Comparison of ENCODE assay signal across 9 cellular contexts in genomic region chr1:154749078-154749760, GRCh38.
DNase-seq lines count a peak whose midpoint lies in the region; ATAC-seq and TF ChIP-seq lines count a peak whose summit lies in the region.
"Had no signal": no experiment of that assay in that cellular context is flagged by ENCODE, and none has a peak within 500 bp of the region (broad histone marks: within the 10 kb centered on the region; RNA-seq: fewer than 3 reads in every experiment).

No MANE protein-coding gene starts in this region.

- 67 to 77% methylated on average over 8 of the region's 8 CpGs for WGBS in endodermal cell (ENCODE audit: insufficient coverage in 1 of 2, insufficient read length in 1 of 2), 2 experiments
- 43 to 49% methylated on average over 8 of the region's 8 CpGs for WGBS in tibial nerve, 2 donors

- peak; percentile 57 for DNase-seq in activated T-cell treated with anti-CD3 and anti-CD28 coated beads, Interleukin-2, amount 50 U/mL, for 24 hours
- no peak for DNase-seq in activated T-cell treated with anti-CD3 and anti-CD28 coated beads for 4 hours
- peak; percentile 70 for DNase-seq in OCI-M1 (lab: John Stamatoyannopoulos, UW)
- peak; percentile 64 for DNase-seq in endodermal cell
- peak; percentile 46 for DNase-seq in stimulated activated CD4-positive, alpha-beta T cell treated with anti-CD3 and anti-CD28 coated beads, Interleukin-4, amount 100 ng/mL, for 1 hour
- no peak for DNase-seq in tibial nerve (ENCODE audit: low spot score in 2 of 2)
- no peak for DNase-seq in iPS-NIHi7 (ENCODE audit: extremely low spot score)

- H3K4me3 Mint-ChIP-seq in activated T-cell treated with anti-CD3 and anti-CD28 coated beads, Interleukin-2, amount 50 U/mL, for 24 hours: no peak overlapping the region
- no peak overlapping the region for H3K4me3 Mint-ChIP-seq in endodermal cell

- peak overlapping the region; percentile 97 for H3K27ac ChIP-seq in endodermal cell (ENCODE audit: low read depth, low read length)
- H3K27ac ChIP-seq in tibial nerve: no peak overlapping the region
- H3K27ac ChIP-seq: ascending aorta had no signal

- ATAC-seq in GM21529 (IDR thresholded peaks at IDR 0.05; ENCODE audit: unreplicated experiment): no peak

- H3K9me3 ChIP-seq in endodermal cell (ENCODE audit: control insufficient read depth, low read length) (no peaks in the 10 kb centered on the region), tibial nerve (no peaks in the 10 kb centered on the region)
- H3K9me3 ChIP-seq: ascending aorta had no signal

- H3K4me1 ChIP-seq in endodermal cell (ENCODE audit: control insufficient read depth, insufficient read depth, low read length) (no peaks in the 10 kb centered on the region), tibial nerve (no peaks in the 10 kb centered on the region)
- H3K4me1 ChIP-seq: ascending aorta had no signal

- TF ChIP-seq CTCF in endodermal cell (conservative IDR thresholded peaks at IDR 0.05) (peak; percentile 56), tibial nerve (IDR thresholded peaks at IDR 0.05) (no peak)

- no peaks in the 10 kb centered on the region for H3K27me3 Mint-ChIP-seq in activated T-cell treated with anti-CD3 and anti-CD28 coated beads, Interleukin-2, amount 50 U/mL, for 24 hours
- H3K27me3 Mint-ChIP-seq in endodermal cell (ENCODE audit: insufficient read depth): peaks cover 62% of the 10 kb centered on the region

- no peak for TF ChIP-seq EP300 in tibial nerve (IDR thresholded peaks at IDR 0.05)

- H3K36me3 ChIP-seq in endodermal cell (ENCODE audit: control insufficient read depth, insufficient read depth, low read length) (no peaks in the 10 kb centered on the region), tibial nerve (no peaks in the 10 kb centered on the region)
- H3K36me3 ChIP-seq: ascending aorta had no signal

- no peak overlapping the region for H3K4me3 ChIP-seq in endodermal cell (ENCODE audit: low read length)
- no peak overlapping the region for H3K4me3 ChIP-seq in tibial nerve
- H3K4me3 ChIP-seq: ascending aorta had no signal

- peaks cover 88% of the 10 kb centered on the region for H3K4me1 Mint-ChIP-seq in activated T-cell treated with anti-CD3 and anti-CD28 coated beads, Interleukin-2, amount 50 U/mL, for 24 hours (ENCODE audit: low read depth)
- H3K4me1 Mint-ChIP-seq in endodermal cell: peaks cover 22% of the 10 kb centered on the region

- no peak for TF ChIP-seq POLR2A in tibial nerve (IDR thresholded peaks at IDR 0.05)

- H3K9ac ChIP-seq in endodermal cell (ENCODE audit: extremely low read depth, low read length, poor library complexity, severe bottlenecking): no peak overlapping the region

- peaks cover 67% of the 10 kb centered on the region for H3K27me3 ChIP-seq in endodermal cell (ENCODE audit: control insufficient read depth, insufficient read depth, low read length, poor library complexity, severe bottlenecking)
- peaks cover 0 to 57% of the 10 kb centered on the region in 2 donors for H3K27me3 ChIP-seq in tibial nerve
- H3K27me3 ChIP-seq: ascending aorta had no signal

- no peaks in the 10 kb centered on the region for H3K36me3 Mint-ChIP-seq in activated T-cell treated with anti-CD3 and anti-CD28 coated beads, Interleukin-2, amount 50 U/mL, for 24 hours (ENCODE audit: low read depth)
- H3K36me3 Mint-ChIP-seq in endodermal cell (ENCODE audit: low read depth): no peaks in the 10 kb centered on the region

- H3K27ac Mint-ChIP-seq in activated T-cell treated with anti-CD3 and anti-CD28 coated beads, Interleukin-2, amount 50 U/mL, for 24 hours: peak overlapping the region; percentile 93
- no peak overlapping the region for H3K27ac Mint-ChIP-seq in endodermal cell

- H3K9me3 Mint-ChIP-seq in activated T-cell treated with anti-CD3 and anti-CD28 coated beads, Interleukin-2, amount 50 U/mL, for 24 hours: no peaks in the 10 kb centered on the region
- no peaks in the 10 kb centered on the region for H3K9me3 Mint-ChIP-seq in endodermal cell

Comparison
In these comparisons a context has a peak if more than half of its experiments do, and no peak if none do; other contexts are left out.
1. DNase-seq: peak in activated T-cell treated with anti-CD3 and anti-CD28 coated beads, Interleukin-2, amount 50 U/mL, for 24 hours (single experiment), OCI-M1 (single experiment), endodermal cell (single experiment) and stimulated activated CD4-positive, alpha-beta T cell treated with anti-CD3 and anti-CD28 coated beads, Interleukin-4, amount 100 ng/mL, for 1 hour (single experiment); none in activated T-cell treated with anti-CD3 and anti-CD28 coated beads for 4 hours (single experiment), tibial nerve (0 of 2) and iPS-NIHi7 (single experiment).